20 cellular contexts compared by ENCODE assay signal in genomic region chr14:21202463-21203358, GRCh38. TPM values are rescaled to one million over a fixed set of nuclear protein-coding genes. Genes with fewer than 3 reads are reported as not detected.
DNase-seq lines count a peak whose midpoint lies in the region; ATAC-seq and TF ChIP-seq lines count a peak whose summit lies in the region.
"Had no signal": no experiment of that assay in that cellular context is flagged by ENCODE, and none has a peak within 500 bp of the region (broad histone marks: within the 10 kb centered on the region; RNA-seq: fewer than 3 reads in every experiment).

No MANE protein-coding gene starts in this region.

- WGBS in GM23248 (ENCODE audit: low coverage in 1 of 2, low lambda C conversion rate in 2 of 2, missing lambda C conversion rate in 2 of 2), 2 experiments, result 87 to 93% methylated on average over 4 of the region's 4 CpGs

- no peaks in the 10 kb centered on the region for H3K9me3 ChIP-seq in GM23248 (ENCODE audit: low read depth)
- H3K9me3 ChIP-seq: prostate gland, uterus had no signal

- no peak overlapping the region for H3K4me3 ChIP-seq in GM23248
- H3K4me3 ChIP-seq: prostate gland, SJSA1, stomach, uterus had no signal

- peaks cover 10% of the 10 kb centered on the region; the same call in 1 of the 2 replicates for H4K20me1 ChIP-seq in GM23248 (ENCODE audit: insufficient read depth)

- H3F3A ChIP-seq in GM23248 (ENCODE audit: insufficient read depth), result peaks cover 96% of the 10 kb centered on the region

- H3K4me3 Mint-ChIP-seq in activated CD4-positive, alpha-beta memory T cell treated with anti-CD3 and anti-CD28 coated beads for 36 hours, result no peak overlapping the region
- no peak overlapping the region for H3K4me3 Mint-ChIP-seq in activated CD4-positive, alpha-beta memory T cell treated with anti-CD3 and anti-CD28 coated beads, Interleukin-2, amount 10 ng/mL, durations not matched to agents 7 days and 5 days
- H3K4me3 Mint-ChIP-seq in activated T-helper 1 cell treated with anti-CD3 and anti-CD28 coated beads, Interleukin-12 subunit alpha, Interleukin-12 subunit beta, Interleukin-2, Interleukin-4 antibody, amounts not matched to agents 30 ng/mL and 10 ng/mL and 1 ng/mL, durations not matched to agents 14 hours and 24 hours and 36 hours, result no peak overlapping the region
- no peak overlapping the region for H3K4me3 Mint-ChIP-seq in natural killer cell

- POLR2A ChIA-PET in activated CD4-positive, alpha-beta memory T cell treated with anti-CD3 and anti-CD28 coated beads for 36 hours (lab: Charles Lee), result interaction anchor here (1.2 to 1.4 kb wide), 2 partner anchors 10 to 14 kb away, joined by 3 to 4 read pairs; no protein-coding TSS in a partner anchor
- POLR2A ChIA-PET in activated CD4-positive, alpha-beta memory T cell treated with anti-CD3 and anti-CD28 coated beads, Interleukin-2, amount 10 ng/mL, durations not matched to agents 7 days and 5 days (lab: Charles Lee), result interaction anchor here (0.9 to 2.3 kb wide), 5 partner anchors 9 to 253 kb away, joined by 3 to 12 read pairs (median 3); partner anchors contain the start of gene CHD8

- H3K9ac ChIP-seq in GM23248, result no peak overlapping the region

- H3K9me2 ChIP-seq in GM23248 (ENCODE audit: insufficient read depth), result no peaks in the 10 kb centered on the region

- intact Hi-C loops in activated CD4-positive, alpha-beta memory T cell treated with anti-CD3 and anti-CD28 coated beads for 36 hours (cut with micrococcal nuclease), result loop anchor here (2.0 kb wide), 1 partner anchor 14 kb away; no protein-coding TSS in a partner anchor
- intact Hi-C loops in activated T-helper 1 cell treated with anti-CD3 and anti-CD28 coated beads, Interleukin-12 subunit alpha, Interleukin-12 subunit beta, Interleukin-2, Interleukin-4 antibody, amounts not matched to agents 30 ng/mL and 10 ng/mL and 1 ng/mL, durations not matched to agents 14 hours and 24 hours and 36 hours (cut with micrococcal nuclease), result no loop called here
- intact Hi-C loops in natural killer cell (cut with micrococcal nuclease), result no loop called here

- H3K9me3 Mint-ChIP-seq in activated CD4-positive, alpha-beta memory T cell treated with anti-CD3 and anti-CD28 coated beads for 36 hours, result no peaks in the 10 kb centered on the region
- H3K9me3 Mint-ChIP-seq in activated CD4-positive, alpha-beta memory T cell treated with anti-CD3 and anti-CD28 coated beads, Interleukin-2, amount 10 ng/mL, durations not matched to agents 7 days and 5 days, result no peaks in the 10 kb centered on the region
- peaks cover 4% of the 10 kb centered on the region for H3K9me3 Mint-ChIP-seq in activated T-helper 1 cell treated with anti-CD3 and anti-CD28 coated beads, Interleukin-12 subunit alpha, Interleukin-12 subunit beta, Interleukin-2, Interleukin-4 antibody, amounts not matched to agents 30 ng/mL and 10 ng/mL and 1 ng/mL, durations not matched to agents 14 hours and 24 hours and 36 hours
- no peaks in the 10 kb centered on the region for H3K9me3 Mint-ChIP-seq in natural killer cell

- peaks cover 10% of the 10 kb centered on the region for H3K4me1 ChIP-seq in GM23248 (ENCODE audit: insufficient read depth)
- H3K4me1 ChIP-seq: prostate gland, uterus had no signal

- H3K4me2 ChIP-seq in GM23248 (ENCODE audit: unreplicated experiment), result peak overlapping the region; percentile 16

- H3K27ac Mint-ChIP-seq in activated CD4-positive, alpha-beta memory T cell treated with anti-CD3 and anti-CD28 coated beads for 36 hours, result peak overlapping the region; percentile 47
- no peak overlapping the region for H3K27ac Mint-ChIP-seq in activated CD4-positive, alpha-beta memory T cell treated with anti-CD3 and anti-CD28 coated beads, Interleukin-2, amount 10 ng/mL, durations not matched to agents 7 days and 5 days
- peak overlapping the region; percentile 69 for H3K27ac Mint-ChIP-seq in activated T-helper 1 cell treated with anti-CD3 and anti-CD28 coated beads, Interleukin-12 subunit alpha, Interleukin-12 subunit beta, Interleukin-2, Interleukin-4 antibody, amounts not matched to agents 30 ng/mL and 10 ng/mL and 1 ng/mL, durations not matched to agents 14 hours and 24 hours and 36 hours
- peak overlapping the region; percentile 23 to 61 for H3K27ac Mint-ChIP-seq in natural killer cell

- no peak for DNase-seq in activated CD4-positive, alpha-beta memory T cell treated with anti-CD3 and anti-CD28 coated beads for 36 hours
- no peak for DNase-seq in activated CD4-positive, alpha-beta memory T cell treated with anti-CD3 and anti-CD28 coated beads, Interleukin-2, amount 10 ng/mL, durations not matched to agents 7 days and 5 days
- no peak for DNase-seq in GM23248
- no peak for DNase-seq in activated T-helper 1 cell treated with anti-CD3 and anti-CD28 coated beads, Interleukin-12 subunit alpha, Interleukin-12 subunit beta, Interleukin-2, Interleukin-4 antibody, amounts not matched to agents 30 ng/mL and 10 ng/mL and 1 ng/mL, durations not matched to agents 14 hours and 24 hours and 36 hours (ENCODE audit: low spot score)
- no peak for DNase-seq in natural killer cell
- DNase-seq: ACHN, activated gamma-delta T cell treated with Interleukin-2 at 50 U/mL for 16 hours, hypothalamus, left colon, NCI-H2029 treated with DMSO at 0.1 percent for 48 hours, NCI-H510A treated with DMSO at 0.1 percent for 48 hours, PC-3, stomach, uterus had no signal

- TF ChIP-seq CTCF in natural killer cell (IDR thresholded peaks at IDR 0.05), result no peak

- CTCF ChIA-PET in activated CD4-positive, alpha-beta memory T cell treated with anti-CD3 and anti-CD28 coated beads for 36 hours (lab: Charles Lee), result no interaction called here
- CTCF ChIA-PET in activated CD4-positive, alpha-beta memory T cell treated with anti-CD3 and anti-CD28 coated beads, Interleukin-2, amount 10 ng/mL, durations not matched to agents 7 days and 5 days (lab: Charles Lee), result no interaction called here

- no peaks in the 10 kb centered on the region for H3K27me3 Mint-ChIP-seq in activated CD4-positive, alpha-beta memory T cell treated with anti-CD3 and anti-CD28 coated beads for 36 hours
- no peaks in the 10 kb centered on the region for H3K27me3 Mint-ChIP-seq in activated CD4-positive, alpha-beta memory T cell treated with anti-CD3 and anti-CD28 coated beads, Interleukin-2, amount 10 ng/mL, durations not matched to agents 7 days and 5 days
- H3K27me3 Mint-ChIP-seq in activated T-helper 1 cell treated with anti-CD3 and anti-CD28 coated beads, Interleukin-12 subunit alpha, Interleukin-12 subunit beta, Interleukin-2, Interleukin-4 antibody, amounts not matched to agents 30 ng/mL and 10 ng/mL and 1 ng/mL, durations not matched to agents 14 hours and 24 hours and 36 hours (ENCODE audit: insufficient read depth), result no peaks in the 10 kb centered on the region
- H3K27me3 Mint-ChIP-seq in natural killer cell (ENCODE audit: low read depth in 2 of 2), result no peaks in the 10 kb centered on the region

- ATAC-seq in natural killer cell (no peak), GM21619 (IDR thresholded peaks at IDR 0.05; ENCODE audit: unreplicated experiment) (no peak), HG03342 (IDR thresholded peaks at IDR 0.05; ENCODE audit: unreplicated experiment) (no peak), GM19328 (IDR thresholded peaks at IDR 0.05; ENCODE audit: unreplicated experiment) (no peak)

- peaks cover 7% of the 10 kb centered on the region for H3K79me2 ChIP-seq in GM23248 (ENCODE audit: insufficient read depth)

- no peak overlapping the region for H2AFZ ChIP-seq in GM23248

- no peak overlapping the region for H3K27ac ChIP-seq in GM23248
- H3K27ac ChIP-seq: prostate gland, SJSA1, stomach, uterus had no signal

- peaks cover 15% of the 10 kb centered on the region for H3K4me1 Mint-ChIP-seq in activated CD4-positive, alpha-beta memory T cell treated with anti-CD3 and anti-CD28 coated beads for 36 hours (ENCODE audit: low read depth)
- H3K4me1 Mint-ChIP-seq in activated CD4-positive, alpha-beta memory T cell treated with anti-CD3 and anti-CD28 coated beads, Interleukin-2, amount 10 ng/mL, durations not matched to agents 7 days and 5 days, result peaks cover 2% of the 10 kb centered on the region
- H3K4me1 Mint-ChIP-seq in activated T-helper 1 cell treated with anti-CD3 and anti-CD28 coated beads, Interleukin-12 subunit alpha, Interleukin-12 subunit beta, Interleukin-2, Interleukin-4 antibody, amounts not matched to agents 30 ng/mL and 10 ng/mL and 1 ng/mL, durations not matched to agents 14 hours and 24 hours and 36 hours (ENCODE audit: low read depth), result peaks cover 23% of the 10 kb centered on the region
- peaks cover 38 to 49% of the 10 kb centered on the region in 2 donors for H3K4me1 Mint-ChIP-seq in natural killer cell

- H3K27me3 ChIP-seq in GM23248 (replicated peaks; ENCODE audit: insufficient read depth), result no peaks in the 10 kb centered on the region
- H3K27me3 ChIP-seq: SJSA1, stomach, uterus had no signal

- H3K36me3 Mint-ChIP-seq in activated CD4-positive, alpha-beta memory T cell treated with anti-CD3 and anti-CD28 coated beads for 36 hours, result peaks cover 34% of the 10 kb centered on the region
- H3K36me3 Mint-ChIP-seq in activated CD4-positive, alpha-beta memory T cell treated with anti-CD3 and anti-CD28 coated beads, Interleukin-2, amount 10 ng/mL, durations not matched to agents 7 days and 5 days (ENCODE audit: low read depth), result peaks cover 57% of the 10 kb centered on the region
- H3K36me3 Mint-ChIP-seq in activated T-helper 1 cell treated with anti-CD3 and anti-CD28 coated beads, Interleukin-12 subunit alpha, Interleukin-12 subunit beta, Interleukin-2, Interleukin-4 antibody, amounts not matched to agents 30 ng/mL and 10 ng/mL and 1 ng/mL, durations not matched to agents 14 hours and 24 hours and 36 hours (ENCODE audit: low read depth), result peaks cover 52% of the 10 kb centered on the region
- peaks cover 11% of the 10 kb centered on the region for H3K36me3 Mint-ChIP-seq in natural killer cell

- peaks cover 35% of the 10 kb centered on the region for H3K36me3 ChIP-seq in GM23248 (ENCODE audit: low read depth)
- H3K36me3 ChIP-seq: prostate gland, uterus had no signal

- in situ Hi-C loops in GM23248 (cut with MboI), result no loop called here

RNA-seq across cellular contexts. Expression of gene OR5AU1, which starts 46.8 kb away (rescaled TPM):
- total RNA-seq in activated CD4-positive, alpha-beta memory T cell treated with anti-CD3 and anti-CD28 coated beads for 36 hours, result not detected
- not detected for total RNA-seq in activated CD4-positive, alpha-beta memory T cell treated with anti-CD3 and anti-CD28 coated beads, Interleukin-2, amount 10 ng/mL, durations not matched to agents 7 days and 5 days
- total RNA-seq in GM23248 (2014; rRNA removed; shearing (Covaris generic)), result not detected in 2 replicates
- polyA plus RNA-seq in GM23248 (2016; fragmentation: Nextera tagmentation; extraction: Ambion mirVana), result not detected in 2 replicates
- total RNA-seq in activated T-helper 1 cell treated with anti-CD3 and anti-CD28 coated beads, Interleukin-12 subunit alpha, Interleukin-12 subunit beta, Interleukin-2, Interleukin-4 antibody, amounts not matched to agents 30 ng/mL and 10 ng/mL and 1 ng/mL, durations not matched to agents 14 hours and 24 hours and 36 hours, result not detected in 2 replicates
- not detected for total RNA-seq in natural killer cell
- total RNA-seq: cardiac septum, left colon, PC-3, prostate gland, SJSA1, uterus had no signal
- polyA plus RNA-seq: stomach had no signal
